In the genomic region with DNA sequence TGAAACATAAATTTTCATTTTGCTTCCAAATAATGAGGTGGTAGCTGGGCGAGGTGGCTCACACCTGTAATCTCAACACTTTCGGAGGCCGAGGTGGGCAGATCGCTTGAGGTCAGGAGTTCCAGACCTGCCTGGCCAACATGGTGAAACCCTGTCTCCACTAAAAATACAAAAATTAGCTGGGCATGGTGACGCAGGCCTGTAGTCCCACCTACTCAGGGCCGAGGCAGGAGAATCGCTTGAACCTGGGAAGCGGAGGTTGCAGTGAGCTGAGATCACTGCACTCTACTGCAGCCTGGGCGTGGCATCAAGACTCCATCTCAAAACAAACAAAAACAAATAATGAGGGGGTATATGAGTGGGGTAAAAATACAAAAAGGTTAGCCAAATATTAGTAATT, we compare ENCODE assay signal across 8 cellular contexts. TPM values are rescaled to one million over a fixed set of nuclear protein-coding genes. Genes with fewer than 3 reads are reported as not detected.
DNase-seq lines count a peak whose midpoint lies in the region; ATAC-seq and TF ChIP-seq lines count a peak whose summit lies in the region.
"Not testable (repeated sequence)": the region's sequence is repeated elsewhere in the genome, so short reads cannot be mapped to it uniquely, and the experiment has no call there.

No MANE protein-coding gene starts in this region.

- not testable (repeated sequence) for H3K27me3 Mint-ChIP-seq in CD4-positive, CD25-positive, alpha-beta regulatory T cell; activated naive CD4-positive, alpha-beta T cell treated with anti-CD3 and anti-CD28 coated beads for 36 hours (ENCODE audit: low read depth); nephron progenitor cell (ENCODE audit: low read depth, poor library complexity)

- peaks cover 10 to 32% (median 17%) of the 10 kb centered on the region in 4 donors for H3K4me1 Mint-ChIP-seq in CD4-positive, CD25-positive, alpha-beta regulatory T cell
- H3K4me1 Mint-ChIP-seq in activated naive CD4-positive, alpha-beta T cell treated with anti-CD3 and anti-CD28 coated beads for 36 hours (ENCODE audit: low read depth) = peaks cover 26% of the 10 kb centered on the region
- H3K4me1 Mint-ChIP-seq in nephron progenitor cell = peaks cover 22% of the 10 kb centered on the region

- not testable (repeated sequence) for H3K9me3 Mint-ChIP-seq in CD4-positive, CD25-positive, alpha-beta regulatory T cell; activated naive CD4-positive, alpha-beta T cell treated with anti-CD3 and anti-CD28 coated beads for 36 hours; nephron progenitor cell

- H3K4me3 ChIP-seq in CD4-positive, CD25-positive, alpha-beta regulatory T cell (ENCODE audit: low read depth, low read length) = peak overlapping the region; percentile 97
- H3K4me3 ChIP-seq in HUES64 (ENCODE audit: low read length) (peak overlapping the region; percentile 96), RWPE2 (ENCODE audit: severe bottlenecking) (peak overlapping the region; percentile 71), duodenal mucosa (ENCODE audit: low read depth in 1 of 2, low read length in 2 of 2) (peak overlapping the region; percentile 87 to 99), iPS-11a (ENCODE audit: low read depth, low read length) (peak overlapping the region; percentile 99), subcutaneous abdominal adipose tissue (ENCODE audit: low read depth in 1 of 5, low read length in 5 of 5) (peak overlapping the region in 4 of 5 donors; percentile 90 to 98 (median 93))

- CTCF ChIA-PET in activated naive CD4-positive, alpha-beta T cell treated with anti-CD3 and anti-CD28 coated beads for 36 hours (lab: Charles Lee) = interaction anchor here (1.3 kb wide), 1 partner anchor 57 kb away, joined by 4 read pairs; no protein-coding TSS in a partner anchor

- not testable (repeated sequence) for H3K27me3 ChIP-seq in CD4-positive, CD25-positive, alpha-beta regulatory T cell (ENCODE audit: control insufficient read depth, insufficient read depth, low read length); HUES64 (ENCODE audit: insufficient read depth, low read length); RWPE2 (ENCODE audit: insufficient read depth, poor library complexity, severe bottlenecking); duodenal mucosa (ENCODE audit: control insufficient read depth in 1 of 2, insufficient read depth in 2 of 2, low read length in 2 of 2); subcutaneous abdominal adipose tissue (ENCODE audit: control insufficient read depth in 5 of 5, insufficient read depth in 4 of 5, low read length in 5 of 5)

- peaks cover 39% of the 10 kb centered on the region for H3K4me1 ChIP-seq in CD4-positive, CD25-positive, alpha-beta regulatory T cell (ENCODE audit: control insufficient read depth, insufficient read depth, low read length, poor library complexity, severe bottlenecking)
- not testable (repeated sequence) for H3K4me1 ChIP-seq in HUES64 (ENCODE audit: insufficient read depth, low read length); RWPE2 (ENCODE audit: insufficient read depth, poor library complexity, severe bottlenecking)
- peaks cover 27 to 30% of the 10 kb centered on the region in 2 donors for H3K4me1 ChIP-seq in duodenal mucosa (ENCODE audit: control insufficient read depth in 1 of 2, insufficient read depth in 2 of 2, low read length in 2 of 2)
- H3K4me1 ChIP-seq in subcutaneous abdominal adipose tissue (ENCODE audit: control insufficient read depth in 5 of 5, insufficient read depth in 5 of 5, low read length in 5 of 5) = peaks cover 0 to 21% (median 19%) of the 10 kb centered on the region in 5 donors

- H3K27ac ChIP-seq in CD4-positive, CD25-positive, alpha-beta regulatory T cell (ENCODE audit: insufficient read depth, low read length, poor library complexity, severe bottlenecking) = peak overlapping the region; percentile 89
- not testable (repeated sequence) for H3K27ac ChIP-seq in HUES64 (ENCODE audit: low read depth, low read length); RWPE2 (ENCODE audit: poor library complexity, severe bottlenecking); duodenal mucosa (ENCODE audit: low read depth, low read length)
- peak overlapping the region; percentile 88 for H3K27ac ChIP-seq in subcutaneous abdominal adipose tissue (ENCODE audit: low read depth, low read length)

- H3K4me3 Mint-ChIP-seq in CD4-positive, CD25-positive, alpha-beta regulatory T cell = peak overlapping the region; percentile 95 to 99 (median 98)
- H3K4me3 Mint-ChIP-seq in activated naive CD4-positive, alpha-beta T cell treated with anti-CD3 and anti-CD28 coated beads for 36 hours = peak overlapping the region; percentile 100
- H3K4me3 Mint-ChIP-seq in nephron progenitor cell = peak overlapping the region; percentile 99

- intact Hi-C loops in activated naive CD4-positive, alpha-beta T cell treated with anti-CD3 and anti-CD28 coated beads for 36 hours (cut with micrococcal nuclease) = loop anchor here (2.0 to 10.0 kb wide), 3 partner anchors 207 to 1635 kb away; a partner anchor contains a TSS

- not testable (repeated sequence) for ATAC-seq in CD4-positive, CD25-positive, alpha-beta regulatory T cell (ENCODE audit: low read depth in 2 of 2); RWPE2 (ENCODE audit: low read depth)

- not testable (repeated sequence) for DNase-seq in CD4-positive, CD25-positive, alpha-beta regulatory T cell; RWPE2 (ENCODE audit: low spot score); activated naive CD4-positive, alpha-beta T cell treated with anti-CD3 and anti-CD28 coated beads for 36 hours; nephron progenitor cell

- H3K9ac ChIP-seq in HUES64 (ENCODE audit: low read depth, low read length) (peak overlapping the region; percentile 91; the same call in 1 of the 2 replicates), duodenal mucosa (ENCODE audit: low read depth in 1 of 2, low read length in 2 of 2) (peak overlapping the region; percentile 91 to 95), subcutaneous abdominal adipose tissue (ENCODE audit: low read length in 5 of 5) (peak overlapping the region in 2 of 5 donors; percentile 86 to 90)

- 90% methylated on average over 8 of the region's 9 CpGs for WGBS in HUES64

- TF ChIP-seq CTCF in RWPE2 (IDR thresholded peaks at IDR 0.05; ENCODE audit: poor library complexity, severe bottlenecking); nephron progenitor cell (IDR thresholded peaks at IDR 0.05): not testable (repeated sequence)

- peaks cover 12% of the 10 kb centered on the region for H3K36me3 Mint-ChIP-seq in CD4-positive, CD25-positive, alpha-beta regulatory T cell
- H3K36me3 Mint-ChIP-seq in activated naive CD4-positive, alpha-beta T cell treated with anti-CD3 and anti-CD28 coated beads for 36 hours (ENCODE audit: low read depth) = peaks cover 23% of the 10 kb centered on the region
- peaks cover 11% of the 10 kb centered on the region for H3K36me3 Mint-ChIP-seq in nephron progenitor cell (ENCODE audit: low read depth)

- not testable (repeated sequence) for H3K9me3 ChIP-seq in CD4-positive, CD25-positive, alpha-beta regulatory T cell (ENCODE audit: control insufficient read depth in 2 of 2, low read length in 2 of 2); HUES64 (ENCODE audit: insufficient read depth, low read depth, low read length); RWPE2 (ENCODE audit: severe bottlenecking); duodenal mucosa (ENCODE audit: control insufficient read depth in 1 of 2, low read length in 2 of 2); subcutaneous abdominal adipose tissue (ENCODE audit: control insufficient read depth in 5 of 5, low read length in 5 of 5)

- peak overlapping the region; percentile 14 to 98 (median 55) for H3K27ac Mint-ChIP-seq in CD4-positive, CD25-positive, alpha-beta regulatory T cell
- H3K27ac Mint-ChIP-seq in activated naive CD4-positive, alpha-beta T cell treated with anti-CD3 and anti-CD28 coated beads for 36 hours = peak overlapping the region; percentile 76
- H3K27ac Mint-ChIP-seq in nephron progenitor cell = not testable (repeated sequence)

- peaks cover 30% of the 10 kb centered on the region for H3K36me3 ChIP-seq in CD4-positive, CD25-positive, alpha-beta regulatory T cell (ENCODE audit: control insufficient read depth, insufficient read depth, low read length)
- H3K36me3 ChIP-seq in HUES64 (ENCODE audit: insufficient read depth, low read length) = peaks cover 43% of the 10 kb centered on the region
- peaks cover 45% of the 10 kb centered on the region for H3K36me3 ChIP-seq in RWPE2 (ENCODE audit: low read depth)
- peaks cover 3 to 32% of the 10 kb centered on the region in 2 donors for H3K36me3 ChIP-seq in duodenal mucosa (ENCODE audit: control insufficient read depth in 1 of 2, insufficient read depth in 2 of 2, low read length in 2 of 2)
- peaks cover 10 to 28% (median 22%) of the 10 kb centered on the region in 5 donors for H3K36me3 ChIP-seq in subcutaneous abdominal adipose tissue (ENCODE audit: control insufficient read depth in 5 of 5, insufficient read depth in 5 of 5, low read length in 5 of 5)

RNA-seq across cellular contexts. Expression of a gene that starts 1.1 kb away (rescaled TPM):
- 175 TPM for total RNA-seq in CD4-positive, CD25-positive, alpha-beta regulatory T cell
- polyA plus RNA-seq in CD4-positive, CD25-positive, alpha-beta regulatory T cell = 10 to 100 TPM; 68.9 to 74.8 (median 70.2) TPM
- 76.4 TPM for polyA plus RNA-seq in HUES64 (2013, experiment 1 of 2)
- polyA plus RNA-seq in HUES64 (2013, experiment 2 of 2) = 63.5 TPM
- total RNA-seq in activated naive CD4-positive, alpha-beta T cell treated with anti-CD3 and anti-CD28 coated beads for 36 hours = 100 to 1,000 TPM; 104 TPM

RNA-seq across cellular contexts. Expression of a gene that starts 31.3 kb away (rescaled TPM):
- total RNA-seq in CD4-positive, CD25-positive, alpha-beta regulatory T cell = 102 TPM
- polyA plus RNA-seq in CD4-positive, CD25-positive, alpha-beta regulatory T cell = 10 to 100 TPM; 50.5 to 67.9 (median 55.2) TPM
- polyA plus RNA-seq in HUES64 (2013, experiment 1 of 2) = 146 TPM
- polyA plus RNA-seq in HUES64 (2013, experiment 2 of 2) = 160 TPM
- 100 to 1,000 TPM; 155 to 192 TPM for total RNA-seq in activated naive CD4-positive, alpha-beta T cell treated with anti-CD3 and anti-CD28 coated beads for 36 hours
